Comparison of ENCODE assay signal across 8 cellular contexts in the genomic region with DNA sequence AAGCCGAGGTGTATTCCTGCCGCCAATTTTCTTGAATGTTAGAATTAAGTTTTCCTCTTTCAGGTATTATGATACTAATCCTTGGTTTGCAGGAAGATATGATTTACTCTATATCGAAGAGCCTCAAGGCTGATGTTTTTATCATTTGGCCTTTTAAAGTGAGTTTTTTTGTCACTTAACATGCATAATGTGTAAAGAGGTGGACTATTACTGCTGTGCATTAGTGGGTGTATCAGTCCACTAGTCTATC. TPM values are rescaled to one million over a fixed set of nuclear protein-coding genes. Genes with fewer than 3 reads are reported as not detected.
DNase-seq lines count a peak whose midpoint lies in the region; ATAC-seq and TF ChIP-seq lines count a peak whose summit lies in the region.

No MANE protein-coding gene starts in this region.

- H3K27me3 ChIP-seq in PC-3 (ENCODE audit: low read length) (no peaks in the 10 kb centered on the region), esophagus muscularis mucosa (peaks cover 0 to 3% (median 0%) of the 10 kb centered on the region in 4 donors)

- DNase-seq in PC-3 (no peak), esophagus muscularis mucosa (ENCODE audit: extremely low spot score) (no peak), NCI-H1105 treated with DMSO at 0.1 percent for 48 hours (lab: John Stamatoyannopoulos, UW) (no peak), ureter (ENCODE audit: low spot score) (no peak)

- no peaks in the 10 kb centered on the region for H4K20me1 ChIP-seq in PC-3 (ENCODE audit: low read length)

- H3K9me2 ChIP-seq in PC-3 (replicated peaks; ENCODE audit: low read length) = no peaks in the 10 kb centered on the region

- H2AFZ ChIP-seq in PC-3 (ENCODE audit: low read length) = peak overlapping the region; percentile 98

- 15% methylated on average over 3 of the region's 3 CpGs for WGBS in esophagus muscularis mucosa

- peak overlapping the region; percentile 82; the same call in 1 of the 2 replicates for H3K9ac ChIP-seq in PC-3 (ENCODE audit: low read length)

- TF ChIP-seq CTCF in C4-2B (conservative IDR thresholded peaks at IDR 0.05) (no peak), PC-3 (conservative IDR thresholded peaks at IDR 0.05; ENCODE audit: low read depth, low read length) (no peak), esophagus muscularis mucosa (IDR thresholded peaks at IDR 0.05) (no peak)

- no peaks in the 10 kb centered on the region for H3K79me2 ChIP-seq in PC-3 (ENCODE audit: low read length)

- TF ChIP-seq EP300 in esophagus muscularis mucosa (IDR thresholded peaks at IDR 0.05) = no peak

- H3K4me1 ChIP-seq in PC-3 (ENCODE audit: insufficient read depth, low read length) = peaks cover 13% of the 10 kb centered on the region
- peaks cover 0 to 10% (median 6%) of the 10 kb centered on the region in 4 donors for H3K4me1 ChIP-seq in esophagus muscularis mucosa

- intact Hi-C loops in PC-3 (cut with micrococcal nuclease) (no loop called here), esophagus muscularis mucosa (cut with DNase I) (no loop called here)

- H3K36me3 ChIP-seq in PC-3 (ENCODE audit: low read depth, low read length) = no peaks in the 10 kb centered on the region
- no peaks in the 10 kb centered on the region for H3K36me3 ChIP-seq in esophagus muscularis mucosa

- peak; percentile 11 for ATAC-seq in GM21576 (IDR thresholded peaks at IDR 0.05; ENCODE audit: unreplicated experiment)
- no peak for ATAC-seq in PC-3
- ATAC-seq in HG03280 (IDR thresholded peaks at IDR 0.05; ENCODE audit: unreplicated experiment) = no peak

- no peak for TF ChIP-seq POLR2A in esophagus muscularis mucosa (IDR thresholded peaks at IDR 0.05; ENCODE audit: low read depth)

- CTCF ChIA-PET in PC-3 (lab: Charles Lee) = no interaction called here

- H3K4me3 ChIP-seq in PC-3 (ENCODE audit: low read length) (peak overlapping the region; percentile 83), esophagus muscularis mucosa (peak overlapping the region; percentile 68 to 74 (median 70)), skin epidermis (peak overlapping the region; percentile 50 to 65 (median 59))

- BruUV-seq in PC-3 (replicated peaks; lab: Mats Ljungman, UMichigan) = no TSS peak

- no peaks in the 10 kb centered on the region for H3K9me3 ChIP-seq in PC-3 (ENCODE audit: low read length)
- no peaks in the 10 kb centered on the region for H3K9me3 ChIP-seq in esophagus muscularis mucosa

- peak overlapping the region; percentile 94 for H3K4me2 ChIP-seq in PC-3 (ENCODE audit: low read length)

- H3K27ac ChIP-seq in C4-2B (peak overlapping the region; percentile 80), PC-3 (ENCODE audit: low read length) (no peak overlapping the region), esophagus muscularis mucosa (replicated peaks in 1 of 4) (peak overlapping the region; percentile 92 to 97 (median 96)), skin epidermis (peak overlapping the region in 19 of 21 experiments; percentile 76 to 96 (median 91))

- POLR2A ChIA-PET in PC-3 (lab: Charles Lee; ENCODE audit: unreplicated experiment) = no interaction called here

- no peaks in the 10 kb centered on the region for H3F3A ChIP-seq in PC-3 (ENCODE audit: low read length, unreplicated experiment)

RNA-seq across cellular contexts. Expression of gene TMPO, which starts 11.1 kb away (rescaled TPM):
- total RNA-seq in PC-3 (2014; rRNA removed) (155 and 160 TPM in 2 replicates), esophagus muscularis mucosa (10 to 100 TPM; 37.1 to 54.8 (median 49.8) TPM), ureter (42.0 TPM)
